2 cellular contexts compared by ENCODE assay signal in genomic region chr12:121087467-121088207, GRCh38.
TF ChIP-seq lines count a peak whose summit lies in the region.

No MANE protein-coding gene starts in this region.

TF ChIP-seq in GM23338, 12 proteins besides CTCF, POLR2A, EP300 and RAD21:
- no peak for TF ChIP-seq ZNF331 (CRISPR knock-in tag; IDR thresholded peaks at IDR 0.05; ENCODE audit: low read depth)
- TF ChIP-seq CREB1 (CRISPR knock-in tag; IDR thresholded peaks at IDR 0.05; ENCODE audit: low read depth), result no peak
- TF ChIP-seq JUNB (IDR thresholded peaks at IDR 0.05; ENCODE audit: unreplicated experiment), result no peak
- TF ChIP-seq REST (IDR thresholded peaks at IDR 0.05; ENCODE audit: unreplicated experiment), result no peak
- no peak for TF ChIP-seq NANOG (IDR thresholded peaks at IDR 0.05; ENCODE audit: borderline replicate concordance)
- no peak for TF ChIP-seq ZNF114 (CRISPR knock-in tag; IDR thresholded peaks at IDR 0.05)
- TF ChIP-seq STAT1 (IDR thresholded peaks at IDR 0.05; ENCODE audit: unreplicated experiment), result no peak
- TF ChIP-seq POLR2AphosphoS5 (IDR thresholded peaks at IDR 0.05; ENCODE audit: low read depth), result no peak
- no peak for TF ChIP-seq EZH2phosphoT487 (IDR thresholded peaks at IDR 0.05; ENCODE audit: unreplicated experiment)
- no peak for TF ChIP-seq ZNF462 (CRISPR knock-in tag; IDR thresholded peaks at IDR 0.05)
- no peak for TF ChIP-seq ETS1 (IDR thresholded peaks at IDR 0.05)
- no peak for TF ChIP-seq EZH2 (IDR thresholded peaks at IDR 0.05; ENCODE audit: low read depth, unreplicated experiment)

TF ChIP-seq in GM12878, 131 proteins besides CTCF, POLR2A, EP300 and RAD21:
- TF ChIP-seq ZNF24 (IDR thresholded peaks at IDR 0.05) (no peak), SPI1 (IDR thresholded peaks at IDR 0.05; ENCODE audit: borderline replicate concordance, insufficient read depth, low read depth, low read length) (peak; percentile 34; the same call in 1 of the 2 replicates)
